Comparison of ENCODE assay signal across 1 cellular context in the genomic region with DNA sequence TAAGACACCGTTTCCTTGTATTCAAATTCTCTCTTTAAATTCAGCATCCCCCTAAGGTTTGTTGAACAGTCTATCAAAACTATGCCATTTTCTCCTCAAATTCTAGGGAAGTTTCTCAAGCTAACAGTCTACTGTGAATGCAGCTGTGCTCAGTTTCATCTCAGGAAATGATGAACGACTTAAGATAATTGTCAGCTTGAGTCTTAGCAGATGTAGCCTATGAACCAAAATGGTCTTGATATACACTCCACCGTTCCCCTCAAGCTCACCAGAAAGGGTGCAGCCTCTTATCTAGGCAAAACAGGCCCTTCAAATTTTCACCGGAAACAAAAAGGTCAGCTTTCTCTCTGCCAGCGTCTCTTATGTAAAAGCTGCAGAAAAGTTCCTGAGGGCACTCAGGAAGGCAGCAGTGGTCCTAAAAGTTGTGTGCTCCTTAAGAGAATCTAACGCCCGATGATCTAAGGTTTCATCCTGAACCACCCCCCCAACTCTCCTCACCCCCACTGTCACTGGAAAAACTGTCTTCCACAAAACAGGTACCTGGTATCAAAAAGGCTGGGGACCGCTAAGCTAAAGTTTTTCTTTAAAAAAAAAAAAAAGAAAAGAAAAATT.
TF ChIP-seq lines count a peak whose summit lies in the region.

No MANE protein-coding gene starts in this region.

TF ChIP-seq in K562, 482 proteins besides CTCF, POLR2A, EP300 and RAD21 (continued from another document and continues in another):
- TF ChIP-seq ID3 (CRISPR knock-in tag; IDR thresholded peaks at IDR 0.05): no peak
- peak; percentile 96 for TF ChIP-seq ID3 (tag; IDR thresholded peaks at IDR 0.05)
- TF ChIP-seq MYBL2 (IDR thresholded peaks at IDR 0.05; ENCODE audit: low read depth): no peak
- TF ChIP-seq MYBL2 (CRISPR knock-in tag; IDR thresholded peaks at IDR 0.05; ENCODE audit: borderline replicate concordance): no peak
- TF ChIP-seq BCOR (IDR thresholded peaks at IDR 0.05): peak; percentile 56; the same call in 1 of the 2 replicates
- no peak for TF ChIP-seq ZNF324 (CRISPR knock-in tag; IDR thresholded peaks at IDR 0.05)
- no peak for TF ChIP-seq ZZZ3 (IDR thresholded peaks at IDR 0.05)
- no peak for TF ChIP-seq TEAD2 (tag; IDR thresholded peaks at IDR 0.05)
- TF ChIP-seq, protein P1, sequence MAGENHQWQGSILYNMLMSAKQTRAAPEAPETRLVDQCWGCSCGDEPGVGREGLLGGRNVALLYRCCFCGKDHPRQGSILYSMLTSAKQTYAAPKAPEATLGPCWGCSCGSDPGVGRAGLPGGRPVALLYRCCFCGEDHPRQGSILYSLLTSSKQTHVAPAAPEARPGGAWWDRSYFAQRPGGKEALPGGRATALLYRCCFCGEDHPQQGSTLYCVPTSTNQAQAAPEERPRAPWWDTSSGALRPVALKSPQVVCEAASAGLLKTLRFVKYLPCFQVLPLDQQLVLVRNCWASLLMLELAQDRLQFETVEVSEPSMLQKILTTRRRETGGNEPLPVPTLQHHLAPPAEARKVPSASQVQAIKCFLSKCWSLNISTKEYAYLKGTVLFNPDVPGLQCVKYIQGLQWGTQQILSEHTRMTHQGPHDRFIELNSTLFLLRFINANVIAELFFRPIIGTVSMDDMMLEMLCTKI (IDR thresholded peaks at IDR 0.05; ENCODE audit: partially characterized antibody): no peak
- no peak for TF ChIP-seq TCF7L2 (IDR thresholded peaks at IDR 0.05; ENCODE audit: low read depth, low read length)
- no peak for TF ChIP-seq RB1 (IDR thresholded peaks at IDR 0.05; ENCODE audit: low read depth)
- TF ChIP-seq CXXC5 (CRISPR knock-in tag; IDR thresholded peaks at IDR 0.05): peak; percentile 73
- TF ChIP-seq ZNF3 (CRISPR knock-in tag; IDR thresholded peaks at IDR 0.05): no peak
- no peak for TF ChIP-seq ZSCAN29 (IDR thresholded peaks at IDR 0.05)
- TF ChIP-seq, protein P2, sequence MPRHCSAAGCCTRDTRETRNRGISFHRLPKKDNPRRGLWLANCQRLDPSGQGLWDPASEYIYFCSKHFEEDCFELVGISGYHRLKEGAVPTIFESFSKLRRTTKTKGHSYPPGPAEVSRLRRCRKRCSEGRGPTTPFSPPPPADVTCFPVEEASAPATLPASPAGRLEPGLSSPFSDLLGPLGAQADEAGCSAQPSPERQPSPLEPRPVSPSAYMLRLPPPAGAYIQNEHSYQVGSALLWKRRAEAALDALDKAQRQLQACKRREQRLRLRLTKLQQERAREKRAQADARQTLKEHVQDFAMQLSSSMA (CRISPR knock-in tag; IDR thresholded peaks at IDR 0.05): no peak
- TF ChIP-seq, protein P3, sequence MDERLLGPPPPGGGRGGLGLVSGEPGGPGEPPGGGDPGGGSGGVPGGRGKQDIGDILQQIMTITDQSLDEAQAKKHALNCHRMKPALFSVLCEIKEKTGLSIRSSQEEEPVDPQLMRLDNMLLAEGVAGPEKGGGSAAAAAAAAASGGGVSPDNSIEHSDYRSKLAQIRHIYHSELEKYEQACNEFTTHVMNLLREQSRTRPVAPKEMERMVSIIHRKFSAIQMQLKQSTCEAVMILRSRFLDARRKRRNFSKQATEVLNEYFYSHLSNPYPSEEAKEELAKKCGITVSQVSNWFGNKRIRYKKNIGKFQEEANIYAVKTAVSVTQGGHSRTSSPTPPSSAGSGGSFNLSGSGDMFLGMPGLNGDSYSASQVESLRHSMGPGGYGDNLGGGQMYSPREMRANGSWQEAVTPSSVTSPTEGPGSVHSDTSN (CRISPR knock-in tag; IDR thresholded peaks at IDR 0.05; ENCODE audit: low read depth): peak; percentile 43; the same call in 1 of the 2 replicates
- TF ChIP-seq, protein P3 (tag; conservative IDR thresholded peaks at IDR 0.05; ENCODE audit: low read depth): peak; percentile 93
- TF ChIP-seq IRF9 (tag; IDR thresholded peaks at IDR 0.05): no peak
- peak; percentile 95 for TF ChIP-seq NBN (IDR thresholded peaks at IDR 0.05; ENCODE audit: low read depth)
- TF ChIP-seq TCF15 (CRISPR knock-in tag; IDR thresholded peaks at IDR 0.05): no peak
- TF ChIP-seq MAX (CRISPR knock-in tag; IDR thresholded peaks at IDR 0.05): no peak
- TF ChIP-seq POLR2AphosphoS2 (IDR thresholded peaks at IDR 0.05; ENCODE audit: low read length): 0 out of 2 replicates have a peak, but pooled peaks have one; percentile 34
- TF ChIP-seq CEBPG (CRISPR knock-in tag; IDR thresholded peaks at IDR 0.05): no peak
- TF ChIP-seq CEBPG (tag; conservative IDR thresholded peaks at IDR 0.05 in 1 of 2, IDR thresholded peaks at IDR 0.05 in 1 of 2): no peak
- no peak for TF ChIP-seq ZBTB43 (CRISPR knock-in tag; IDR thresholded peaks at IDR 0.05)
- no peak for TF ChIP-seq ZFP91 (CRISPR knock-in tag; IDR thresholded peaks at IDR 0.05)
- no peak for TF ChIP-seq HDAC8 (tag; IDR thresholded peaks at IDR 0.05)
- TF ChIP-seq ZNF316 (IDR thresholded peaks at IDR 0.05): peak; percentile 73
- TF ChIP-seq TGIF2 (CRISPR knock-in tag; IDR thresholded peaks at IDR 0.05): no peak
- TF ChIP-seq ZNF41 (CRISPR knock-in tag; conservative IDR thresholded peaks at IDR 0.05): no peak
- no peak; the same call in 1 of the 2 replicates for TF ChIP-seq KHSRP (IDR thresholded peaks at IDR 0.05)
- no peak for TF ChIP-seq ZBTB40 (IDR thresholded peaks at IDR 0.05)
- TF ChIP-seq ZBTB40 (CRISPR knock-in tag; IDR thresholded peaks at IDR 0.05): peak; percentile 66; the same call in 1 of the 2 replicates
- peak; percentile 44; the same call in 1 of the 2 replicates for TF ChIP-seq RAD51 (IDR thresholded peaks at IDR 0.05; ENCODE audit: borderline replicate concordance, low read depth)
- no peak for TF ChIP-seq CREB3L1 (IDR thresholded peaks at IDR 0.05; ENCODE audit: borderline replicate concordance, low read depth)
- peak; percentile 97 for TF ChIP-seq DPF2 (IDR thresholded peaks at IDR 0.05)
